Comparison of ENCODE assay signal across 1 cellular context in the genomic region with DNA sequence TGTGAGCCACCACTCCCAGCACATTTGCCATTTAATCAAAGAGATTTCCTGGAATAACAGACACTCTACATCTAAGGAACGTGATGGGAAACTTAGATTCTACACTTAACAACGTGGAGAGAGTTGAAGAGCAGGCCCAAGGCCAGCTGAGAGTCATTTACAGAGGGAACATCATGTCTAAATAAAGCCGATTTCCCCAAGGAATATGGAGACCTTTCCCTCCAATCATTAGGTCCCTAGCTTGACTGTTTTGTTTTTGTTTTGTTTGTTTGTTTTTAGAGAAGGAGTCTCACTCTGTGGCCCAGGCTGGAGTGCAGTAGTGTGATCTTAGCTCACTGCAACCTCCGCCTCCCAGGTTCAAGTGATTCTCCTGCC.
TF ChIP-seq lines count a peak whose summit lies in the region.

No MANE protein-coding gene starts in this region.

TF ChIP-seq in GM23338, 12 proteins besides CTCF, POLR2A, EP300 and RAD21 (continued from another document):
- TF ChIP-seq NANOG (IDR thresholded peaks at IDR 0.05; ENCODE audit: borderline replicate concordance) (no peak), EZH2phosphoT487 (IDR thresholded peaks at IDR 0.05; ENCODE audit: unreplicated experiment) (no peak)
